29 cellular contexts compared by ENCODE assay signal in genomic region chr20:4626228-4626627, GRCh38.
"Had no signal": no experiment of that assay in that cellular context is flagged by ENCODE, and none has a peak within 500 bp of the region (broad histone marks: within the 10 kb centered on the region; RNA-seq: fewer than 3 reads in every experiment).

No MANE protein-coding gene starts in this region.

- H3K9me3 ChIP-seq: adrenal gland, MG63, SK-N-SH had no signal

- H3K4me1 ChIP-seq: adrenal gland, SJCRH30 had no signal

- H3K4me2 ChIP-seq: KMS-11, SK-N-SH had no signal

- H3K4me3 ChIP-seq: adrenal gland, MG63, SJCRH30 had no signal

- H3K9ac ChIP-seq: KMS-11, SK-N-SH had no signal

- FAIRE-seq: astrocyte had no signal

- H3K36me3 ChIP-seq: adrenal gland, MG63, SJCRH30 had no signal

- ATAC-seq: activated CD8-positive, alpha-beta T cell treated with anti-CD3 and anti-CD28 coated beads, Interleukin-2, amount 10 ng/mL, durations not matched to agents 7 days and 5 days; Panc1; WTC11 had no signal

- H3K27ac ChIP-seq: adrenal gland, KMS-11, SJCRH30 had no signal

- DNase-seq: activated CD4-positive, alpha-beta T cell treated with anti-CD3 and anti-CD28 coated beads for 48 hours; activated CD4-positive, alpha-beta T cell treated with anti-CD3 and anti-CD28 coated beads, Interleukin-2, amount 50 U/mL, for 4 hours; activated CD4-positive, CD25-positive, alpha-beta regulatory T cell treated with anti-CD3 and anti-CD28 coated beads, Interleukin-2, amount 50 U/mL, for 72 hours; activated CD8-positive, alpha-beta memory T cell treated with anti-CD3 and anti-CD28 coated beads, Interleukin-2, amount 50 U/mL, for 48 hours; activated CD8-positive, alpha-beta T cell treated with anti-CD3 and anti-CD28 coated beads, Interleukin-2, amount 10 ng/mL, durations not matched to agents 7 days and 5 days; activated naive CD4-positive, alpha-beta T cell treated with anti-CD3 and anti-CD28 coated beads, Interleukin-2, amount 50 U/mL, for 16 hours; activated naive CD8-positive, alpha-beta T cell treated with anti-CD3 and anti-CD28 coated beads, Interleukin-2, amount 10 ng/mL, durations not matched to agents 7 days and 5 days; activated T-cell treated with anti-CD3 and anti-CD28 coated beads, Interleukin-2, amount 50 U/mL, for 1 hour; adrenal gland; MG63; MV-4-11; NCI-H1092 treated with DMSO at 0.1 percent for 48 hours; NCI-H1417 treated with DMSO at 0.1 percent for 48 hours; NCI-H1694; NCI-H2029; NCI-H2107; NCI-H345; NCI-H510A; NCI-H526 treated with DMSO at 0.1 percent for 48 hours; OCI-M1; Right ventricle myocardium superior; RPMI8226; SJCRH30; SK-N-SH; SW 1271 had no signal

- H3K27me3 ChIP-seq: MG63, SJCRH30 had no signal
